Comparison of ENCODE assay signal across 11 cellular contexts in genomic region chr12:130382818-130383217, GRCh38. TPM values are rescaled to one million over a fixed set of nuclear protein-coding genes. Genes with fewer than 3 reads are reported as not detected.
"Had no signal": no experiment of that assay in that cellular context is flagged by ENCODE, and none has a peak within 500 bp of the region (broad histone marks: within the 10 kb centered on the region; RNA-seq: fewer than 3 reads in every experiment).

No MANE protein-coding gene starts in this region.

- H3K9me3 ChIP-seq: HAP-1 had no signal

- H3K4me3 ChIP-seq: GM23248, GM23338, HAP-1 had no signal

- H2AFZ ChIP-seq: GM23248, GM23338 had no signal

- ATAC-seq: GM23338, HCT116 had no signal

- H3K36me3 ChIP-seq: HAP-1 had no signal

- H3K4me1 ChIP-seq: HAP-1 had no signal

- FAIRE-seq: H1, H54 had no signal

- H3K4me1 Mint-ChIP-seq: GM23338, H9 had no signal

- H3K4me3 Mint-ChIP-seq: GM23338, H9, HFFc6 had no signal

- DNase-seq: GM23248, GOT3, H7, H9, HCEC 1CT, HFFc6 had no signal

- H3K27ac ChIP-seq: GM23248 had no signal

- H3K27ac Mint-ChIP-seq: GM23338, HFFc6 had no signal

- H3K9ac ChIP-seq: GM23248 had no signal

- H3K4me2 ChIP-seq: GM23338 had no signal

RNA-seq across cellular contexts. Expression of gene PIWIL1, which starts 45.1 kb away (rescaled TPM):
- total RNA-seq: GM23248, GM23338, H1, H7, H9, HFFc6 had no signal
- polyA plus RNA-seq: GM23248, GM23338, H1 had no signal
